32 cellular contexts compared by ENCODE assay signal in the genomic region with DNA sequence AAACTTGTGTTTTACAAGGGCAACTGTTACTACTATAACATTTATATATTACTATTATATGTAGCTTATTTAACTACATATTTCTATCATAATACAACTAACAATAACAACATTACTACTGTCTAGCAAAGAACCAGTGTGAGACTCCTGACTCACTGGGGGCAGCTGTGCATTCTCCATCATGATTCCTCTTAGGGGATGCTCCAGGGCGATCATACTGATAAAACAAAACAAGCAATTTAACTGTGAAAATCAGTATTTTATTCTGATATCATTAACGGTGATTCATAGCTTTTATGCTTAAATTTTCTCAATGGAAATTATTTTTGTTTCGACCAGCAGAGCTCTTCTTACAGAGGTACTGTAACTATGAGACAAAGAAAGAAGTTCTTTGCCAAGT. TPM values are rescaled to one million over a fixed set of nuclear protein-coding genes. Genes with fewer than 3 reads are reported as not detected.
DNase-seq lines count a peak whose midpoint lies in the region; ATAC-seq and TF ChIP-seq lines count a peak whose summit lies in the region.
"Had no signal": no experiment of that assay in that cellular context is flagged by ENCODE, and none has a peak within 500 bp of the region (broad histone marks: within the 10 kb centered on the region; RNA-seq: fewer than 3 reads in every experiment).

No MANE protein-coding gene starts in this region.

- in situ Hi-C loops in transverse colon (cut with MboI; ENCODE audit: low pct_ligation_motif_present in 1 of 4, low pct_unique_long_range_greater_than_20kb in 1 of 4, low sequenced_read_pairs in 3 of 4): no loop called here

- H3K27ac ChIP-seq in SK-N-SH (ENCODE audit: low read depth in 2 of 2, low read length in 1 of 2) (no peak overlapping the region; a peak in 2 of 4 replicates), dorsolateral prefrontal cortex (peak overlapping the region in 41 of 59 donors; percentile 11 to 89 (median 70)), psoas muscle (peak overlapping the region; percentile 13), transverse colon (peak overlapping the region in 3 of 4 donors; percentile 52 to 69 (median 61))
- H3K27ac ChIP-seq: 22Rv1, ascending aorta, C4-2B, cardiac muscle cell, KMS-11, VCaP had no signal

- H3K27me3 ChIP-seq in SK-N-SH (ENCODE audit: insufficient read depth) (no peaks in the 10 kb centered on the region), dorsolateral prefrontal cortex (no peaks in the 10 kb centered on the region), psoas muscle (ENCODE audit: insufficient read depth in 3 of 3, low read length in 2 of 3) (no peaks in the 10 kb centered on the region), transverse colon (no peaks in the 10 kb centered on the region)
- H3K27me3 ChIP-seq: ascending aorta, cardiac muscle cell, ovary, tibial artery had no signal

- TF ChIP-seq EP300 in SK-N-SH (IDR thresholded peaks at IDR 0.05; ENCODE audit: borderline replicate concordance in 1 of 2, low read depth in 1 of 2, low read length in 1 of 2) (no peak), transverse colon (IDR thresholded peaks at IDR 0.05; ENCODE audit: low read depth) (no peak)

- H3K9me2 ChIP-seq in SK-N-SH: no peaks in the 10 kb centered on the region

- no peak for DNase-seq in SK-N-SH
- DNase-seq in dorsolateral prefrontal cortex: no peak
- no peak for DNase-seq in psoas muscle
- no peak for DNase-seq in transverse colon
- DNase-seq in dermis blood vessel endothelial cell: no peak
- no peak for DNase-seq in activated effector memory CD4-positive, alpha-beta T cell treated with anti-CD3 and anti-CD28 coated beads, Interleukin-2, amount 50 U/mL, for 16 hours
- DNase-seq in NCI-H524 treated with DMSO at 0.1 percent for 48 hours (lab: John Stamatoyannopoulos, UW): no peak
- DNase-seq: activated CD4-positive, alpha-beta T cell treated with anti-CD3 and anti-CD28 coated beads for 4 hours; activated naive CD4-positive, alpha-beta T cell treated with anti-CD3 and anti-CD28 coated beads, Interleukin-2, amount 50 U/mL, for 16 hours; COR-L47; cortex of kidney; DMS53; erythroblast; NCI-H1417; NCI-H2029 treated with DMSO at 0.1 percent for 48 hours; NCI-H526 treated with DMSO at 0.1 percent for 48 hours; NK-92 treated with Interleukin-12 subunit alpha and Interleukin-12 subunit beta, amount 100 ng/mL, for 24 hours; ovary; PC-3; stimulated activated CD4-positive, alpha-beta T cell treated with anti-CD3 and anti-CD28 coated beads, Interleukin-12 subunit alpha, Interleukin-12 subunit beta, amount 100 ng/mL, for 4 hours; stimulated activated CD4-positive, alpha-beta T cell treated with anti-CD3 and anti-CD28 coated beads, Interleukin-2, amount 100 ng/mL, for 48 hours; stimulated activated naive CD8-positive, alpha-beta T cell treated with anti-CD3 and anti-CD28 coated beads, Interleukin-15, amount 100 ng/mL, for 72 hours; tibial artery had no signal

- CTCF ChIA-PET in SK-N-SH (lab: Yijun Ruan, JAX): no interaction called here

- no peak overlapping the region for H3K4me2 ChIP-seq in SK-N-SH
- H3K4me2 ChIP-seq: KMS-11 had no signal

- no peaks in the 10 kb centered on the region for H3K79me2 ChIP-seq in SK-N-SH (ENCODE audit: insufficient read depth)

- no peak for TF ChIP-seq CTCF in SK-N-SH (IDR thresholded peaks at IDR 0.05)
- TF ChIP-seq CTCF in dorsolateral prefrontal cortex (IDR thresholded peaks at IDR 0.05 in 54 of 56, conservative IDR thresholded peaks at IDR 0.05 in 2 of 56; ENCODE audit: low read depth in 1 of 56, partially characterized antibody in 56 of 56): no peak
- TF ChIP-seq CTCF in psoas muscle (IDR thresholded peaks at IDR 0.05): no peak
- TF ChIP-seq CTCF in transverse colon (IDR thresholded peaks at IDR 0.05): no peak

- H2AFZ ChIP-seq in SK-N-SH (ENCODE audit: low read depth): no peak overlapping the region

- H3K4me3 ChIP-seq in SK-N-SH (ENCODE audit: low read depth in 2 of 2, low read length in 1 of 2) (no peak overlapping the region), dorsolateral prefrontal cortex (no peak overlapping the region), psoas muscle (no peak overlapping the region), transverse colon (no peak overlapping the region)
- H3K4me3 ChIP-seq: ascending aorta, cardiac muscle cell, HAP-1, ovary, tibial artery had no signal

- intact Hi-C loops in dorsolateral prefrontal cortex (cut with DNase I): loop anchor here in 1 of 2 donors (10.0 kb wide), 1 partner anchor 53 kb away; the partner anchor contains the start of gene NUP160
- intact Hi-C loops in psoas muscle (cut with DNase I): no loop called here
- intact Hi-C loops in transverse colon (cut with DNase I; ENCODE audit: low total_unique reads): no loop called here

- no peak for TF ChIP-seq POLR2A in transverse colon (IDR thresholded peaks at IDR 0.05)

- WGBS in SK-N-SH (ENCODE audit: low lambda C conversion rate): 82% methylated on average over 3 of the region's 3 CpGs
- WGBS in psoas muscle, 3 donors: 43 to 50% (median 44%) methylated on average over 3 of the region's 3 CpGs
- WGBS in transverse colon (ENCODE audit: low coverage in 1 of 2), 2 donors: 68 to 78% methylated on average over 3 of the region's 3 CpGs

- TF ChIP-seq RAD21 in SK-N-SH (IDR thresholded peaks at IDR 0.05; ENCODE audit: low read length): no peak

- POLR2A ChIA-PET in SK-N-SH (lab: Yijun Ruan, JAX): no interaction called here

- H3F3A ChIP-seq in SK-N-SH (replicated peaks; ENCODE audit: insufficient read depth): peaks cover 10% of the 10 kb centered on the region

- no peak; the same call in 2 of the 3 replicates for ATAC-seq in SK-N-SH treated with all-trans-retinoic acid at 6 μM for 48 hours
- ATAC-seq in psoas muscle: no peak
- ATAC-seq: activated T-helper 17 cell treated with anti-CD3 and anti-CD28 coated beads, Interleukin-2, amount 50 U/mL, for 72 hours; PC-3; stimulated activated naive CD8-positive, alpha-beta T cell treated with anti-CD3 and anti-CD28 coated beads, Interleukin-15, amount 100 ng/mL, for 72 hours had no signal

- H4K20me1 ChIP-seq in SK-N-SH (ENCODE audit: insufficient read depth): no peaks in the 10 kb centered on the region

- no peaks in the 10 kb centered on the region for H3K9me3 ChIP-seq in SK-N-SH
- H3K9me3 ChIP-seq in psoas muscle: no peaks in the 10 kb centered on the region
- H3K9me3 ChIP-seq in transverse colon: no peaks in the 10 kb centered on the region
- H3K9me3 ChIP-seq: ascending aorta, HAP-1, ovary, tibial artery had no signal

- peaks cover 34 to 67% of the 10 kb centered on the region in 2 experiments for H3K36me3 ChIP-seq in SK-N-SH (replicated peaks in 1 of 2; ENCODE audit: control insufficient read depth in 1 of 2, insufficient read depth in 2 of 2, low read length in 1 of 2)
- peaks cover 2 to 87% of the 10 kb centered on the region in 2 donors for H3K36me3 ChIP-seq in psoas muscle (ENCODE audit: insufficient read depth in 1 of 2, low read depth in 1 of 2)
- peaks cover 0 to 46% (median 21%) of the 10 kb centered on the region in 4 donors for H3K36me3 ChIP-seq in transverse colon
- H3K36me3 ChIP-seq: ovary had no signal

- H3K4me1 ChIP-seq in SK-N-SH (ENCODE audit: control insufficient read depth in 1 of 2, insufficient read depth in 2 of 2, low read depth in 1 of 2, low read length in 1 of 2) (peaks cover 0 to 3% of the 10 kb centered on the region in 2 experiments; a peak in 1 of 4 replicates), psoas muscle (peaks cover under 1% of the 10 kb centered on the region), transverse colon (peaks cover 0 to 2% (median 0%) of the 10 kb centered on the region in 4 donors)
- H3K4me1 ChIP-seq: ascending aorta, HAP-1 had no signal

- H3K9ac ChIP-seq in SK-N-SH: no peak overlapping the region
- H3K9ac ChIP-seq: KMS-11 had no signal

TF ChIP-seq in SK-N-SH treated with all-trans-retinoic acid at 6 μM for 48 hours, 23 proteins besides CTCF, POLR2A, EP300 and RAD21:
- TF ChIP-seq ZFP30 (CRISPR knock-in tag; IDR thresholded peaks at IDR 0.05) (no peak), RARB (CRISPR knock-in tag; IDR thresholded peaks at IDR 0.05) (no peak), ISL1 (CRISPR knock-in tag; IDR thresholded peaks at IDR 0.05) (peak; percentile 79)
TF ChIP-seq in SK-N-SH treated with all-trans-retinoic acid at 6 μM for 48 hours: peak in this region for 1.

TF ChIP-seq in SK-N-SH, 30 proteins besides CTCF, POLR2A, EP300 and RAD21 (continues in another document):
- no peak for TF ChIP-seq CHD2 (IDR thresholded peaks at IDR 0.05; ENCODE audit: low read length, partially characterized antibody)
- TF ChIP-seq MAX (IDR thresholded peaks at IDR 0.05; ENCODE audit: low read depth): no peak
- no peak for TF ChIP-seq TCF12 (IDR thresholded peaks at IDR 0.05)

RNA-seq across cellular contexts. Expression of gene FNBP4, which starts 24.6 kb away (rescaled TPM):
- 53.9 and 83.3 TPM in 2 replicates for polyA plus RNA-seq in SK-N-SH (2012; rRNA removed)
- polyA plus RNA-seq in SK-N-SH (2012; cell fraction: cytosol; rRNA removed): 32.2 and 32.5 TPM in 2 replicates
- polyA plus RNA-seq in SK-N-SH (2012; cell fraction: nucleus; rRNA removed): 226 and 301 TPM in 2 replicates
- 100 to 1,000 TPM in 57 of 120 experiments, 10 to 100 TPM in 63; 59.2 to 152 (median 98.6) TPM for total RNA-seq in dorsolateral prefrontal cortex
- 10 to 100 TPM; 27.1 to 40.5 (median 33.9) TPM for total RNA-seq in psoas muscle
- 10 to 100 TPM; 14.9 to 58.8 (median 35.3) TPM for polyA plus RNA-seq in psoas muscle
- total RNA-seq in transverse colon: 100 to 1,000 TPM in 3 of 4 donors, 10 to 100 TPM in 1; 85.9 to 312 (median 164) TPM
- total RNA-seq in dermis blood vessel endothelial cell: 50.0 and 69.3 TPM in 2 replicates

RNA-seq across cellular contexts. Expression of gene NUP160, which starts 56.4 kb away (rescaled TPM):
- polyA plus RNA-seq in SK-N-SH (2012; rRNA removed) (19.3 and 27.1 TPM in 2 replicates), psoas muscle (10 to 100 TPM in 1 of 3 donors, 1 to 10 TPM in 2; 5.5 to 11.3 (median 8.3) TPM)
- 20.6 and 22.0 TPM in 2 replicates for polyA plus RNA-seq in SK-N-SH (2012; cell fraction: cytosol; rRNA removed)
- 21.9 and 41.5 TPM in 2 replicates for polyA plus RNA-seq in SK-N-SH (2012; cell fraction: nucleus; rRNA removed)
- total RNA-seq in dorsolateral prefrontal cortex (10 to 100 TPM; 15.7 to 43.6 (median 27.8) TPM), psoas muscle (10 to 100 TPM in 3 of 4 donors, 1 to 10 TPM in 1; 9.0 to 14.0 (median 12.1) TPM), transverse colon (10 to 100 TPM in 3 of 4 donors, 1 to 10 TPM in 1; 5.6 to 44.6 (median 22.1) TPM), dermis blood vessel endothelial cell (25.9 and 38.2 TPM in 2 replicates)

Comparison
In these comparisons a context has a peak if more than half of its experiments do, and no peak if none do; other contexts are left out.
1. H3K27ac ChIP-seq: peak in dorsolateral prefrontal cortex (41 of 59), psoas muscle (single experiment) and transverse colon (3 of 4); none in SK-N-SH (0 of 2).